In the genomic region with DNA sequence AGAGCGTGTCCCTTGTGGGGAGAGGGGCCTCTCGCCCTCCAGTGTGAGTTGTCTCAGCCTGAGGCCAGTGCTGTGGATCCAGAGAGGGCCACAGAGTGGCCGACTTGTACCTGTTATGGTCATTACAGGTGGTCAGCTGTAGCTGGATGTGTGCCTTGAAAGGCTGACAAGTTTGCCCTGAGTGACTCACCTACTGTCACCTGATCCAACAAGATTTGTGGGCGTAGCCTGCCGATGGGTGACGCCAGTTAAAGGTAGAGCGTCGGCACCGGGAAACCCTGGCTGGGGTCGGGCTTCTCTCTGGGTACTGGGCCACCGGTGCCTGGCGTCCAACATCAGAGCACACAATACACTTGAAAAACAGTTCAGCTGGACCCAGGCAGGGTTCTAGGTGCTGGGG, we compare ENCODE assay signal across 8 cellular contexts. TPM values are rescaled to one million over a fixed set of nuclear protein-coding genes. Genes with fewer than 3 reads are reported as not detected.
DNase-seq lines count a peak whose midpoint lies in the region; FAIRE-seq and TF ChIP-seq lines count a peak whose summit lies in the region.

No MANE protein-coding gene starts in this region.

- H2BK20ac ChIP-seq in H1 (ENCODE audit: low read length), result no peak overlapping the region

- no peak overlapping the region for H4K91ac ChIP-seq in H1 (replicated peaks; ENCODE audit: insufficient read length, low read length)

- no peak for TF ChIP-seq RAD21 in H1 (IDR thresholded peaks at IDR 0.05 in 1 of 2, conservative IDR thresholded peaks at IDR 0.05 in 1 of 2; ENCODE audit: low read depth in 2 of 2, low read length in 2 of 2)

- POLR2A ChIA-PET in H1 (lab: Charles Lee; ENCODE audit: partially characterized antibody), result interaction anchor here (0.5 to 5.9 kb wide), 10 partner anchors 11 to 397 kb away, joined by 3 to 52 read pairs (median 4); a partner anchor contains a TSS

- H3K79me1 ChIP-seq in H1 (ENCODE audit: low read depth, low read length), result peaks cover 7% of the 10 kb centered on the region; the same call in 1 of the 2 replicates

- TF ChIP-seq POLR2A in H1 (IDR thresholded peaks at IDR 0.05; ENCODE audit: control extremely low read depth in 1 of 2, low read depth in 2 of 2, low read length in 2 of 2), result peak; percentile 44 to 62
- TF ChIP-seq POLR2A in H54 (IDR thresholded peaks at IDR 0.05; ENCODE audit: low read depth, low read length), result no peak

- 74% methylated on average over 12 of the region's 12 CpGs; no CpG with 5 or more reads in 1 of the 2 experiments for WGBS in H1 (ENCODE audit: extremely low coverage in 1 of 2, insufficient coverage in 1 of 2, insufficient read length in 1 of 2, insufficient replicate concordance in 2 of 2, low coverage in 1 of 2, low lambda C conversion rate in 2 of 2, missing lambda C conversion rate in 1 of 2), 2 experiments

- no peaks in the 10 kb centered on the region for H3K27me3 ChIP-seq in H1 (replicated peaks in 1 of 4; ENCODE audit: control insufficient read depth in 3 of 4, extremely low read depth in 1 of 4, insufficient read depth in 3 of 4, low read length in 3 of 4)
- no peaks in the 10 kb centered on the region for H3K27me3 ChIP-seq in H7 (ENCODE audit: control insufficient read depth, insufficient read depth, low read length)

- no peak overlapping the region for H3K18ac ChIP-seq in H1 (ENCODE audit: extremely low read depth, low read length)

- CTCF ChIA-PET in H1 (lab: Charles Lee; ENCODE audit: partially characterized antibody), result interaction anchor here (0.6 to 2.2 kb wide), 6 partner anchors 11 to 214 kb away, joined by 3 to 8 read pairs (median 4); no protein-coding TSS in a partner anchor

- H3K4me2 ChIP-seq in H1 (ENCODE audit: insufficient read depth in 1 of 2, low read depth in 2 of 2, low read length in 2 of 2), result no peak overlapping the region; a peak in 1 of 4 replicates

- H2BK12ac ChIP-seq in H1 (ENCODE audit: low read depth, low read length), result no peak overlapping the region

- H4K20me1 ChIP-seq in H1 (replicated peaks in 1 of 2; ENCODE audit: control insufficient read depth in 1 of 2, insufficient read depth in 2 of 2, low read length in 2 of 2), result peaks cover 13% of the 10 kb centered on the region in 2 experiments

- H4K5ac ChIP-seq in H1 (ENCODE audit: insufficient read length, low read depth, low read length), result no peak overlapping the region

- H2BK120ac ChIP-seq in H1 (replicated peaks; ENCODE audit: low read depth, low read length), result no peak overlapping the region

- H2AK5ac ChIP-seq in H1 (ENCODE audit: low read depth, low read length), result no peak overlapping the region

- DNase-seq in HPDE6-E6E7 (ENCODE audit: extremely low spot score) (peak; percentile 76), H1 (ENCODE audit: low read depth in 1 of 2, low spot score in 2 of 2) (peak in 1 of 2 experiments; percentile 59), DMS114 treated with DMSO at 0.1 percent for 48 hours (lab: John Stamatoyannopoulos, UW; ENCODE audit: unreplicated experiment) (no peak), H54 (ENCODE audit: insufficient read length, low spot score) (no peak), H7 (no peak), foreskin fibroblast (no peak)
- peak; percentile 66 to 67 for DNase-seq in activated CD4-positive, alpha-beta T cell treated with anti-CD3 and anti-CD28 coated beads, Interleukin-2, amount 50 U/mL, for 4 hours
- peak; percentile 32 to 74 for DNase-seq in stimulated activated CD4-positive, alpha-beta T cell treated with anti-CD3 and anti-CD28 coated beads, Interleukin-4, amount 100 ng/mL, for 4 hours

- no peak overlapping the region for H3K9ac ChIP-seq in H1 (replicated peaks in 1 of 4; ENCODE audit: extremely low read depth in 1 of 4, low read depth in 3 of 4, low read length in 3 of 4)

- no peak overlapping the region for H2BK15ac ChIP-seq in H1 (ENCODE audit: low read length)

- TF ChIP-seq CTCF in H1 (IDR thresholded peaks at IDR 0.05; ENCODE audit: control extremely low read depth in 1 of 3, insufficient read depth in 1 of 3, low read depth in 1 of 3, low read length in 3 of 3) (no peak), foreskin fibroblast (IDR thresholded peaks at IDR 0.05; ENCODE audit: low read depth, low read length) (no peak)

- H3K27ac ChIP-seq in H1 (ENCODE audit: low read depth, low read length), result no peak overlapping the region

- no peak overlapping the region for H3K56ac ChIP-seq in H1 (replicated peaks; ENCODE audit: insufficient read length, low read depth, low read length)

- H3K4me3 ChIP-seq in H1 (ENCODE audit: extremely low read depth in 1 of 4, insufficient read depth in 2 of 4, low read depth in 3 of 4, low read length in 4 of 4) (no peak overlapping the region), H7 (ENCODE audit: insufficient read depth, low read depth, low read length) (no peak overlapping the region), foreskin fibroblast (ENCODE audit: low read depth in 1 of 2, low read length in 2 of 2) (no peak overlapping the region)

- no peaks in the 10 kb centered on the region for H3K9me3 ChIP-seq in H1 (ENCODE audit: insufficient read depth in 2 of 2, low read depth in 1 of 2, low read length in 1 of 2)

- no peak overlapping the region for H3K4ac ChIP-seq in H1 (replicated peaks; ENCODE audit: insufficient read length, low read depth, low read length)

- H3K23ac ChIP-seq in H1 (ENCODE audit: insufficient read length), result no peak overlapping the region

- peak overlapping the region; percentile 32; the same call in 1 of the 2 replicates for H2BK5ac ChIP-seq in H1 (ENCODE audit: low read depth, low read length)

- peaks cover 5 to 19% (median 16%) of the 10 kb centered on the region in 4 experiments for H3K4me1 ChIP-seq in H1 (replicated peaks in 1 of 4; ENCODE audit: control insufficient read depth in 3 of 4, insufficient read depth in 4 of 4, low read length in 3 of 4)

- 0 out of 2 replicates have a peak overlapping the region, but pooled peaks have one; percentile 46 for H4K8ac ChIP-seq in H1 (ENCODE audit: extremely low read depth, insufficient read depth, low read length)

- TF ChIP-seq EP300 in H1 (IDR thresholded peaks at IDR 0.05; ENCODE audit: borderline replicate concordance in 1 of 2, low read depth in 2 of 2, low read length in 2 of 2), result no peak

- no peak overlapping the region for H3K14ac ChIP-seq in H1 (ENCODE audit: insufficient read length)

- H3K23me2 ChIP-seq in H1 (ENCODE audit: low read depth, low read length), result no peaks in the 10 kb centered on the region

- FAIRE-seq in H1 (lab: Jason Lieb, UNC) (no peak), H54 (lab: Jason Lieb, UNC) (no peak)

- no peaks in the 10 kb centered on the region for H3K79me2 ChIP-seq in H1 (ENCODE audit: control insufficient read depth in 1 of 2, insufficient read depth in 2 of 2, low read length in 2 of 2)

- no peak overlapping the region for H2AFZ ChIP-seq in H1 (ENCODE audit: low read length)

- peaks cover 10 to 33% (median 14%) of the 10 kb centered on the region in 4 experiments for H3K36me3 ChIP-seq in H1 (ENCODE audit: control insufficient read depth in 2 of 4, insufficient read depth in 4 of 4, low read length in 3 of 4)
- peaks cover 11% of the 10 kb centered on the region for H3K36me3 ChIP-seq in H7 (replicated peaks; ENCODE audit: control insufficient read depth, insufficient read depth, low read length)

TF ChIP-seq in H1, 55 proteins besides CTCF, POLR2A, EP300 and RAD21:
- TF ChIP-seq SIN3A (conservative IDR thresholded peaks at IDR 0.05 in 1 of 2, IDR thresholded peaks at IDR 0.05 in 1 of 2; ENCODE audit: low read depth in 1 of 2, low read length in 2 of 2) (peak; percentile 43 to 63; a peak in 1 of 4 replicates), POLR2AphosphoS5 (IDR thresholded peaks at IDR 0.05; ENCODE audit: low read depth, low read length) (peak; percentile 76), CREB1 (IDR thresholded peaks at IDR 0.05) (peak; percentile 12; the same call in 1 of the 2 replicates), BACH1 (IDR thresholded peaks at IDR 0.05; ENCODE audit: low read length) (no peak), JUND (IDR thresholded peaks at IDR 0.05; ENCODE audit: low read length) (peak; percentile 86)
- TF ChIP-seq, protein P1, sequence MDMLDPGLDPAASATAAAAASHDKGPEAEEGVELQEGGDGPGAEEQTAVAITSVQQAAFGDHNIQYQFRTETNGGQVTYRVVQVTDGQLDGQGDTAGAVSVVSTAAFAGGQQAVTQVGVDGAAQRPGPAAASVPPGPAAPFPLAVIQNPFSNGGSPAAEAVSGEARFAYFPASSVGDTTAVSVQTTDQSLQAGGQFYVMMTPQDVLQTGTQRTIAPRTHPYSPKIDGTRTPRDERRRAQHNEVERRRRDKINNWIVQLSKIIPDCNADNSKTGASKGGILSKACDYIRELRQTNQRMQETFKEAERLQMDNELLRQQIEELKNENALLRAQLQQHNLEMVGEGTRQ (IDR thresholded peaks at IDR 0.05; ENCODE audit: low read length), result peak; percentile 56

RNA-seq across cellular contexts. Expression of a gene that starts 2.8 kb away (rescaled TPM):
- total RNA-seq in H1 (2021; fragmentation: NEBNext Ultra II Directional; extraction: Animal tissue kit (Norgen Biotek cat#: 25700)), result 2.9 and 4.0 TPM in 2 replicates
- 5.0 and 5.2 TPM in 2 replicates for polyA plus RNA-seq in H1 (2011; rRNA removed)
- 5.5 TPM for polyA plus RNA-seq in H1 (2011; cell fraction: cytosol; rRNA removed)
- polyA plus RNA-seq in H1 (2011; cell fraction: nucleus; rRNA removed), result 6.6 TPM
- polyA plus RNA-seq in H1 (2012, experiment 1 of 2), result 2.5 to 5.7 TPM (median 4.1 TPM) in 4 replicates
- polyA plus RNA-seq in H1 (2012, experiment 2 of 2), result 3.0 TPM
- polyA plus RNA-seq in H1 (2013, experiment 1 of 2), result 3.1 TPM
- polyA plus RNA-seq in H1 (2013, experiment 2 of 2), result 2.1 TPM
- polyA minus RNA-seq in H1 (2011; rRNA and poly(A)+ RNA removed), result 1.8 and 2.0 TPM in 2 replicates
- 0.81 TPM for polyA minus RNA-seq in H1 (2011; cell fraction: cytosol; rRNA and poly(A)+ RNA removed)
- polyA minus RNA-seq in H1 (2011; cell fraction: nucleus; rRNA and poly(A)+ RNA removed), result 3.0 TPM
- total RNA-seq in H7 (2014; rRNA removed; shearing (Covaris generic)), result 0.14 and 3.4 TPM in 2 replicates

RNA-seq across cellular contexts. Expression of a gene that starts 14.9 kb away (rescaled TPM):
- 122 and 125 TPM in 2 replicates for total RNA-seq in H1 (2021; fragmentation: NEBNext Ultra II Directional; extraction: Animal tissue kit (Norgen Biotek cat#: 25700))
- polyA plus RNA-seq in H1 (2011; rRNA removed), result 112 and 167 TPM in 2 replicates
- 150 TPM for polyA plus RNA-seq in H1 (2011; cell fraction: cytosol; rRNA removed)
- 209 TPM for polyA plus RNA-seq in H1 (2011; cell fraction: nucleus; rRNA removed)
- polyA plus RNA-seq in H1 (2012, experiment 1 of 2), result 89.9 to 128 TPM (median 107 TPM) in 4 replicates
- 126 TPM for polyA plus RNA-seq in H1 (2012, experiment 2 of 2)
- polyA plus RNA-seq in H1 (2013, experiment 1 of 2), result 61.5 TPM
- 61.2 TPM for polyA plus RNA-seq in H1 (2013, experiment 2 of 2)
- polyA minus RNA-seq in H1 (2011; rRNA and poly(A)+ RNA removed), result 157 and 180 TPM in 2 replicates
- 130 TPM for polyA minus RNA-seq in H1 (2011; cell fraction: cytosol; rRNA and poly(A)+ RNA removed)
- 229 TPM for polyA minus RNA-seq in H1 (2011; cell fraction: nucleus; rRNA and poly(A)+ RNA removed)
- 60.7 and 64.8 TPM in 2 replicates for total RNA-seq in H7 (2014; rRNA removed; shearing (Covaris generic))

Comparison
In these comparisons a context has a peak if more than half of its experiments do, and no peak if none do; other contexts are left out.
1. DNase-seq: peak in HPDE6-E6E7 (single experiment), activated CD4-positive, alpha-beta T cell treated with anti-CD3 and anti-CD28 coated beads, Interleukin-2, amount 50 U/mL, for 4 hours (2 of 2) and stimulated activated CD4-positive, alpha-beta T cell treated with anti-CD3 and anti-CD28 coated beads, Interleukin-4, amount 100 ng/mL, for 4 hours (2 of 2); none in DMS114 treated with DMSO at 0.1 percent for 48 hours (single experiment), H54 (single experiment), H7 (single experiment) and foreskin fibroblast (0 of 2).